In the genomic region with DNA sequence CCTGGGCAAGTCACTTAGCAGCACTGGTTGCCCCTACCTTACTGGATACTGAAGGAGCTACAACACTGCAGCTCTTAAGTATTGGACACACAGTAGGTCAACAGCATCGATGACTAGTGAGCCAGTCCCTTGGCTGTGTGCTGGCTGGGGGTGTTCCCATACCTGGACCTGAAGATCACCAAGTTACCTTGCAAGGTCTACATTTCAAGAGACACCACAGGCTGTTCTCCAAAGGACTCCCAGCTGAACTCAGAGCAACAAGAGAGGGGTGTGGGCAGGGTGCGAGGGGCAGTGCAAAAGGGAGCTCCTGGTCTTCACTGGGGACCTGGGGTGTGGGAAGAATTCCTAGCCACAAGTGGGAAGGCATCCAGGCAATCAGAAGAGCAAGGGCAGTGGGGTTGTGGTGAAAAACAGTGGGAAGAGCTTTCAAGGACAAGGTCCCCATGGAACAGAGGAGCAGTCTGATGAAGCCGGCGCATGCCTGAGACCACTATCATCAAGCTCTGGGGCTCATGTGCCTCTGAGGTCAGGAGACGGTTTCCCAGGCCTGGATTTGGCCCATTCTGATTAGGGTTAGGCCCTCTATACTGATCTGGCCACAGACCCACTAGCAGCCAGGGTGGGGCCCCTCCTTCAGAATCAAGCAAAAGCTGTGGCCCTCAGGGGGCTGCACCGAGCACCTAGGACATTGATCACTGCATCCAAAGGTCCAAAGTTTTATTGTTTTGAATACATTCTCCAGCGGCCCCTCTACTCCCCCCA, we compare ENCODE assay signal across 7 cellular contexts. TPM values are rescaled to one million over a fixed set of nuclear protein-coding genes. Genes with fewer than 3 reads are reported as not detected.
DNase-seq lines count a peak whose midpoint lies in the region; ATAC-seq lines count a peak whose summit lies in the region.
"Had no signal": no experiment of that assay in that cellular context is flagged by ENCODE, and none has a peak within 500 bp of the region (broad histone marks: within the 10 kb centered on the region; RNA-seq: fewer than 3 reads in every experiment).

No MANE protein-coding gene starts in this region.

- peak overlapping the region; percentile 47 for H3K27ac Mint-ChIP-seq in activated CD4-positive, alpha-beta T cell treated with anti-CD3 and anti-CD28 coated beads, Interleukin-2, amount 10 ng/mL, durations not matched to agents 7 days and 5 days

- H3K36me3 Mint-ChIP-seq in activated CD4-positive, alpha-beta T cell treated with anti-CD3 and anti-CD28 coated beads, Interleukin-2, amount 10 ng/mL, durations not matched to agents 7 days and 5 days (ENCODE audit: low read depth), result peaks cover 2% of the 10 kb centered on the region

- no peaks in the 10 kb centered on the region for H3K9me3 Mint-ChIP-seq in activated CD4-positive, alpha-beta T cell treated with anti-CD3 and anti-CD28 coated beads, Interleukin-2, amount 10 ng/mL, durations not matched to agents 7 days and 5 days
- H3K9me3 Mint-ChIP-seq: stimulated activated naive CD8-positive, alpha-beta T cell treated with anti-CD3 and anti-CD28 coated beads, Interleukin-15, amount 100 ng/mL, for 72 hours had no signal

- CTCF ChIA-PET in activated CD4-positive, alpha-beta T cell treated with anti-CD3 and anti-CD28 coated beads, Interleukin-2, amount 10 ng/mL, durations not matched to agents 7 days and 5 days (lab: Charles Lee), result interaction anchor here (0.6 to 1.9 kb wide), 4 partner anchors 13 to 87 kb away, joined by 3 to 10 read pairs (median 4); no protein-coding TSS in a partner anchor

- H3K4me1 Mint-ChIP-seq in activated CD4-positive, alpha-beta T cell treated with anti-CD3 and anti-CD28 coated beads, Interleukin-2, amount 10 ng/mL, durations not matched to agents 7 days and 5 days, result peaks cover 44% of the 10 kb centered on the region

- no peaks in the 10 kb centered on the region for H3K27me3 Mint-ChIP-seq in activated CD4-positive, alpha-beta T cell treated with anti-CD3 and anti-CD28 coated beads, Interleukin-2, amount 10 ng/mL, durations not matched to agents 7 days and 5 days
- H3K27me3 Mint-ChIP-seq: stimulated activated naive CD8-positive, alpha-beta T cell treated with anti-CD3 and anti-CD28 coated beads, Interleukin-15, amount 100 ng/mL, for 72 hours had no signal

- no peak for ATAC-seq in HG02884 (IDR thresholded peaks at IDR 0.05; ENCODE audit: unreplicated experiment)
- ATAC-seq: stimulated activated naive CD8-positive, alpha-beta T cell treated with anti-CD3 and anti-CD28 coated beads, Interleukin-15, amount 100 ng/mL, for 72 hours had no signal

- no peak for DNase-seq in activated CD4-positive, alpha-beta T cell treated with anti-CD3 and anti-CD28 coated beads, Interleukin-2, amount 10 ng/mL, durations not matched to agents 7 days and 5 days
- DNase-seq in activated CD4-positive, alpha-beta T cell treated with anti-CD3 and anti-CD28 coated beads for 1 hour, result no peak
- DNase-seq in epithelial cell of prostate (ENCODE audit: low read depth, low spot score), result no peak
- no peak for DNase-seq in substantia nigra (lab: John Stamatoyannopoulos, UW)
- DNase-seq in MV-4-11 (lab: John Stamatoyannopoulos, UW), result no peak
- DNase-seq: stimulated activated naive CD8-positive, alpha-beta T cell treated with anti-CD3 and anti-CD28 coated beads, Interleukin-15, amount 100 ng/mL, for 72 hours had no signal

- peak overlapping the region; percentile 90 for H3K27ac ChIP-seq in epithelial cell of prostate
- peak overlapping the region; percentile 84 for H3K27ac ChIP-seq in substantia nigra (ENCODE audit: low read depth, low read length, poor library complexity, severe bottlenecking)

- H3K4me3 Mint-ChIP-seq in activated CD4-positive, alpha-beta T cell treated with anti-CD3 and anti-CD28 coated beads, Interleukin-2, amount 10 ng/mL, durations not matched to agents 7 days and 5 days, result no peak overlapping the region
- H3K4me3 Mint-ChIP-seq: stimulated activated naive CD8-positive, alpha-beta T cell treated with anti-CD3 and anti-CD28 coated beads, Interleukin-15, amount 100 ng/mL, for 72 hours had no signal

- POLR2A ChIA-PET in activated CD4-positive, alpha-beta T cell treated with anti-CD3 and anti-CD28 coated beads, Interleukin-2, amount 10 ng/mL, durations not matched to agents 7 days and 5 days (lab: Charles Lee), result interaction anchor here (0.7 to 1.4 kb wide), 2 partner anchors 8 to 23 kb away, joined by 3 to 6 read pairs; partner anchors contain the start of gene ERF

RNA-seq across cellular contexts. Expression of gene GSK3A, which starts 4.6 kb away (rescaled TPM):
- total RNA-seq in activated CD4-positive, alpha-beta T cell treated with anti-CD3 and anti-CD28 coated beads, Interleukin-2, amount 10 ng/mL, durations not matched to agents 7 days and 5 days, result 10 to 100 TPM; 42.7 to 53.4 TPM

RNA-seq across cellular contexts. Expression of gene ERF, which starts 7.9 kb away (rescaled TPM):
- 10 to 100 TPM; 56.5 to 57.9 TPM for total RNA-seq in activated CD4-positive, alpha-beta T cell treated with anti-CD3 and anti-CD28 coated beads, Interleukin-2, amount 10 ng/mL, durations not matched to agents 7 days and 5 days

RNA-seq across cellular contexts. Expression of gene CIC, which starts 22.0 kb away (rescaled TPM):
- 10 to 100 TPM; 69.3 to 81.0 TPM for total RNA-seq in activated CD4-positive, alpha-beta T cell treated with anti-CD3 and anti-CD28 coated beads, Interleukin-2, amount 10 ng/mL, durations not matched to agents 7 days and 5 days

RNA-seq across cellular contexts. Expression of gene ZNF526, which starts 26.9 kb away (rescaled TPM):
- total RNA-seq in activated CD4-positive, alpha-beta T cell treated with anti-CD3 and anti-CD28 coated beads, Interleukin-2, amount 10 ng/mL, durations not matched to agents 7 days and 5 days, result 10 to 100 TPM; 18.0 to 18.5 TPM

RNA-seq across cellular contexts. Expression of gene DEDD2, which starts 29.6 kb away (rescaled TPM):
- total RNA-seq in activated CD4-positive, alpha-beta T cell treated with anti-CD3 and anti-CD28 coated beads, Interleukin-2, amount 10 ng/mL, durations not matched to agents 7 days and 5 days, result 10 to 100 TPM; 37.2 to 42.4 TPM
